ENCODE assay signal across 8 cellular contexts in the genomic region with DNA sequence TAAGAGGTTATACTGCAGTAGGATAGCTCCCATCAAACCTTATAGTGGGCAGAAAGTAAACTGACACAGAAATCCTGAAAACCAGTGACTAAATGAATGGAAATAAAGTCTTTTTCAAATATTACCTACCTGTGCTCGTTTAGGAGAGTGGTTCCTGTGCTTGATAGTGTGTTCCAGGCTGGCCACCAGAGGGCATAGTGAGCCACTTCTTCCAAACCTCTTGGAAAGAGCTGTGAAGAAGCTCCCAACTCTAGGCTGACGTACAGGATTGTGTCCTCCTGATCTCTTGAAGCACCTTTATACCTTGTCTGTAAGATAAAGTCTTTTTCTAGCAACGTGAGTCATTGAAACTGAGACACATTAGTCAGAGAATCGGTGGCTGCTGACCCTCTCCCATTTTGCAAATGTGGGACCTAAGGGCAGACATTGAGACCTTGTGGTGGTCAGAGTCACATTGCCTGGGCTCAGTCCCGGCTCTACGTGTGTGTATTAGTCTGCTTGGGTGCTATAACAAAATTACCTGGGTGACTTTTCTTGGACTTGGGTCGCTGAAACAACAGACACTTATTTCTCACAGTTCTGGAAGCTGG. TPM values are rescaled to one million over a fixed set of nuclear protein-coding genes. Genes with fewer than 3 reads are reported as not detected.
DNase-seq lines count a peak whose midpoint lies in the region; ATAC-seq and TF ChIP-seq lines count a peak whose summit lies in the region.

No MANE protein-coding gene starts in this region.

- DNase-seq in AG08395 (ENCODE audit: low spot score), result peak; percentile 80
- peak; percentile 58 for DNase-seq in OCI-LY7 (ENCODE audit: low spot score)
- peak; percentile 48 for DNase-seq in activated naive CD4-positive, alpha-beta T cell treated with Interleukin-2 at 50 U/mL for 16 hours
- DNase-seq in germinal center (ENCODE audit: low spot score), result peak; percentile 58
- peak; percentile 80 for DNase-seq in osteoblast (ENCODE audit: insufficient read length, low spot score, missing footprints)

- no peaks in the 10 kb centered on the region for H3K4me1 ChIP-seq in OCI-LY7 (ENCODE audit: insufficient read depth, low read length, poor library complexity, severe bottlenecking)
- H3K4me1 ChIP-seq in osteoblast (ENCODE audit: insufficient read depth, low read length), result no peaks in the 10 kb centered on the region

- peak; percentile 51 for TF ChIP-seq RAD21 in Ishikawa (IDR thresholded peaks at IDR 0.05; ENCODE audit: low read depth)

- no peaks in the 10 kb centered on the region for H3K9me2 ChIP-seq in OCI-LY7 (ENCODE audit: insufficient read depth, low read length)

- CTCF ChIA-PET in OCI-LY7 (lab: Charles Lee; ENCODE audit: unreplicated experiment), result no interaction called here

- peak; percentile 94 for TF ChIP-seq CTCF in OCI-LY7 (conservative IDR thresholded peaks at IDR 0.05; ENCODE audit: low read length)
- TF ChIP-seq CTCF in osteoblast (IDR thresholded peaks at IDR 0.05; ENCODE audit: extremely low read depth, low read depth, low read length), result peak; percentile 93

- no peaks in the 10 kb centered on the region for H3K27me3 ChIP-seq in osteoblast (ENCODE audit: insufficient read depth, low read length)

- peaks cover 91% of the 10 kb centered on the region for H3K36me3 ChIP-seq in OCI-LY7 (ENCODE audit: insufficient read depth, low read length)
- peaks cover 65% of the 10 kb centered on the region for H3K36me3 ChIP-seq in osteoblast (ENCODE audit: insufficient read depth, low read length)

- H3K27ac ChIP-seq in OCI-LY7 (ENCODE audit: low read depth, low read length, poor library complexity, severe bottlenecking) (no peak overlapping the region), osteoblast (ENCODE audit: low read depth, low read length) (no peak overlapping the region)

- H2AFZ ChIP-seq in OCI-LY7 (ENCODE audit: low read length) (no peak overlapping the region), osteoblast (ENCODE audit: low read length) (no peak overlapping the region)

- no peak for TF ChIP-seq EP300 in Ishikawa (IDR thresholded peaks at IDR 0.05; ENCODE audit: borderline replicate concordance)

- BruUV-seq in OCI-LY7 (replicated peaks; lab: Mats Ljungman, UMichigan), result no TSS peak

- H4K20me1 ChIP-seq in OCI-LY7 (ENCODE audit: insufficient read depth, low read length), result 0 out of 2 replicates have a peak, but pooled peaks cover 5% of the 10 kb centered on the region
- H4K20me1 ChIP-seq in osteoblast (ENCODE audit: insufficient read depth, low read length), result no peaks in the 10 kb centered on the region

- H3K4me2 ChIP-seq in OCI-LY7 (ENCODE audit: low read length) (no peak overlapping the region), osteoblast (ENCODE audit: insufficient read depth, low read length) (no peak overlapping the region)

- ATAC-seq in GM18519 (IDR thresholded peaks at IDR 0.05; ENCODE audit: low FRiP score, unreplicated experiment), result peak; percentile 64
- ATAC-seq in HG02885 (IDR thresholded peaks at IDR 0.05; ENCODE audit: poor library complexity, unreplicated experiment), result no peak

- POLR2A ChIA-PET in OCI-LY7 (lab: Charles Lee), result interaction anchor here (2.2 kb wide), 1 partner anchor 10 kb away, joined by 6 read pairs; no protein-coding TSS in a partner anchor

- H3K9me3 ChIP-seq in OCI-LY7 (ENCODE audit: low read length) (no peaks in the 10 kb centered on the region), osteoblast (ENCODE audit: low read depth, low read length) (no peaks in the 10 kb centered on the region)

- intact Hi-C loops in OCI-LY7 (cut with micrococcal nuclease; ENCODE audit: unreplicated experiment), result loop anchor here (1.0 kb wide), 1 partner anchor 262 kb away; no protein-coding TSS in a partner anchor

- H3K4me3 ChIP-seq in OCI-LY7 (ENCODE audit: low read depth, low read length, poor library complexity, severe bottlenecking) (no peak overlapping the region), osteoblast (ENCODE audit: insufficient read depth, low read length) (no peak overlapping the region)

- H3K79me2 ChIP-seq in OCI-LY7 (ENCODE audit: insufficient read depth, low read depth, low read length) (no peaks in the 10 kb centered on the region), osteoblast (ENCODE audit: insufficient read depth, low read length) (no peaks in the 10 kb centered on the region)

TF ChIP-seq in Ishikawa, 13 proteins besides CTCF, POLR2A, EP300 and RAD21:
- TF ChIP-seq YY1 (IDR thresholded peaks at IDR 0.05; ENCODE audit: low read depth), result no peak
- no peak for TF ChIP-seq NFIC (IDR thresholded peaks at IDR 0.05)
- TF ChIP-seq TCF12 (IDR thresholded peaks at IDR 0.05; ENCODE audit: low read depth), result no peak
- TF ChIP-seq EGR1 (IDR thresholded peaks at IDR 0.05), result no peak
- TF ChIP-seq, protein P1, sequence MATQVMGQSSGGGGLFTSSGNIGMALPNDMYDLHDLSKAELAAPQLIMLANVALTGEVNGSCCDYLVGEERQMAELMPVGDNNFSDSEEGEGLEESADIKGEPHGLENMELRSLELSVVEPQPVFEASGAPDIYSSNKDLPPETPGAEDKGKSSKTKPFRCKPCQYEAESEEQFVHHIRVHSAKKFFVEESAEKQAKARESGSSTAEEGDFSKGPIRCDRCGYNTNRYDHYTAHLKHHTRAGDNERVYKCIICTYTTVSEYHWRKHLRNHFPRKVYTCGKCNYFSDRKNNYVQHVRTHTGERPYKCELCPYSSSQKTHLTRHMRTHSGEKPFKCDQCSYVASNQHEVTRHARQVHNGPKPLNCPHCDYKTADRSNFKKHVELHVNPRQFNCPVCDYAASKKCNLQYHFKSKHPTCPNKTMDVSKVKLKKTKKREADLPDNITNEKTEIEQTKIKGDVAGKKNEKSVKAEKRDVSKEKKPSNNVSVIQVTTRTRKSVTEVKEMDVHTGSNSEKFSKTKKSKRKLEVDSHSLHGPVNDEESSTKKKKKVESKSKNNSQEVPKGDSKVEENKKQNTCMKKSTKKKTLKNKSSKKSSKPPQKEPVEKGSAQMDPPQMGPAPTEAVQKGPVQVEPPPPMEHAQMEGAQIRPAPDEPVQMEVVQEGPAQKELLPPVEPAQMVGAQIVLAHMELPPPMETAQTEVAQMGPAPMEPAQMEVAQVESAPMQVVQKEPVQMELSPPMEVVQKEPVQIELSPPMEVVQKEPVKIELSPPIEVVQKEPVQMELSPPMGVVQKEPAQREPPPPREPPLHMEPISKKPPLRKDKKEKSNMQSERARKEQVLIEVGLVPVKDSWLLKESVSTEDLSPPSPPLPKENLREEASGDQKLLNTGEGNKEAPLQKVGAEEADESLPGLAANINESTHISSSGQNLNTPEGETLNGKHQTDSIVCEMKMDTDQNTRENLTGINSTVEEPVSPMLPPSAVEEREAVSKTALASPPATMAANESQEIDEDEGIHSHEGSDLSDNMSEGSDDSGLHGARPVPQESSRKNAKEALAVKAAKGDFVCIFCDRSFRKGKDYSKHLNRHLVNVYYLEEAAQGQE (IDR thresholded peaks at IDR 0.05; ENCODE audit: low read depth), result no peak
- no peak for TF ChIP-seq FOXM1 (IDR thresholded peaks at IDR 0.05; ENCODE audit: borderline replicate concordance, low read depth)
- no peak for TF ChIP-seq CREB1 (IDR thresholded peaks at IDR 0.05; ENCODE audit: low read depth)
- TF ChIP-seq ZBTB7A (IDR thresholded peaks at IDR 0.05; ENCODE audit: low read depth), result no peak
- TF ChIP-seq, protein P2, sequence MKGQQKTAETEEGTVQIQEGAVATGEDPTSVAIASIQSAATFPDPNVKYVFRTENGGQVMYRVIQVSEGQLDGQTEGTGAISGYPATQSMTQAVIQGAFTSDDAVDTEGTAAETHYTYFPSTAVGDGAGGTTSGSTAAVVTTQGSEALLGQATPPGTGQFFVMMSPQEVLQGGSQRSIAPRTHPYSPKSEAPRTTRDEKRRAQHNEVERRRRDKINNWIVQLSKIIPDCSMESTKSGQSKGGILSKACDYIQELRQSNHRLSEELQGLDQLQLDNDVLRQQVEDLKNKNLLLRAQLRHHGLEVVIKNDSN (IDR thresholded peaks at IDR 0.05), result no peak
- no peak for TF ChIP-seq TEAD4 (IDR thresholded peaks at IDR 0.05)
- TF ChIP-seq, protein P3, sequence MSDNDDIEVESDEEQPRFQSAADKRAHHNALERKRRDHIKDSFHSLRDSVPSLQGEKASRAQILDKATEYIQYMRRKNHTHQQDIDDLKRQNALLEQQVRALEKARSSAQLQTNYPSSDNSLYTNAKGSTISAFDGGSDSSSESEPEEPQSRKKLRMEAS (IDR thresholded peaks at IDR 0.05), result no peak
- no peak for TF ChIP-seq TAF1 (IDR thresholded peaks at IDR 0.05; ENCODE audit: low read depth)
- TF ChIP-seq CEBPB (IDR thresholded peaks at IDR 0.05), result no peak
TF ChIP-seq in Ishikawa: peak in this region for 0.

RNA-seq across cellular contexts. Expression of a gene that starts 17.6 kb away (rescaled TPM):
- total RNA-seq in OCI-LY7 (2014; rRNA removed; shearing (Covaris generic)), result 65.9 and 67.2 TPM in 2 replicates
- total RNA-seq in OCI-LY7 (2022), result 71.1 and 75.3 TPM in 2 replicates
- 11.2 and 16.2 TPM in 2 replicates for total RNA-seq in osteoblast

RNA-seq across cellular contexts. Expression of a gene that starts 18.8 kb away (rescaled TPM):
- total RNA-seq in OCI-LY7 (2014; rRNA removed; shearing (Covaris generic)), result 9.3 and 10.7 TPM in 2 replicates
- total RNA-seq in OCI-LY7 (2022) (26.6 and 29.5 TPM in 2 replicates), osteoblast (6.9 and 8.0 TPM in 2 replicates)
